25 cellular contexts compared by ENCODE assay signal in genomic region chr9:127137640-127138360, GRCh38. TPM values are rescaled to one million over a fixed set of nuclear protein-coding genes. Genes with fewer than 3 reads are reported as not detected.
"Had no signal": no experiment of that assay in that cellular context is flagged by ENCODE, and none has a peak within 500 bp of the region (broad histone marks: within the 10 kb centered on the region; RNA-seq: fewer than 3 reads in every experiment).

No MANE protein-coding gene starts in this region.

- H3K36me3 ChIP-seq: ascending aorta, heart left ventricle, suprapubic skin, tibial nerve had no signal

- DNase-seq: activated CD4-positive, alpha-beta T cell treated with anti-CD3 and anti-CD28 coated beads, Interleukin-2, amount 10 ng/mL, durations not matched to agents 24 days and 14 days; activated CD8-positive, alpha-beta T cell treated with anti-CD3 and anti-CD28 coated beads for 36 hours; activated gamma-delta T cell treated with Interleukin-2 at 50 U/mL for 16 hours; activated T-cell treated with anti-CD3 and anti-CD28 coated beads, Interleukin-2, amount 50 U/mL, for 72 hours; central memory CD4-positive, alpha-beta T cell; cortex of kidney; left cardiac atrium; naive B cell; occipital lobe; SK-N-SH; stimulated activated CD4-positive, alpha-beta T cell treated with anti-CD3 and anti-CD28 coated beads, Interleukin-4, amount 100 ng/mL, for 4 hours; stimulated activated naive CD8-positive, alpha-beta T cell treated with anti-CD3 and anti-CD28 coated beads, Interleukin-15, Interleukin-2, amounts not matched to agents 100 U/mL and 50 U/mL, for 24 hours had no signal

- H3K36me3 Mint-ChIP-seq: activated naive CD4-positive, alpha-beta T cell treated with anti-CD3 and anti-CD28 coated beads, Interleukin-2, amount 50 U/mL, for 24 hours had no signal

- H3K9me3 ChIP-seq: ascending aorta, heart left ventricle, mucosa of descending colon, SK-N-SH, suprapubic skin, tibial nerve had no signal

- H3K4me2 ChIP-seq: SK-N-SH had no signal

- H3K4me3 Mint-ChIP-seq: activated CD4-positive, alpha-beta T cell treated with anti-CD3 and anti-CD28 coated beads, Interleukin-2, amount 10 ng/mL, durations not matched to agents 24 days and 14 days; activated CD8-positive, alpha-beta T cell treated with anti-CD3 and anti-CD28 coated beads for 36 hours; activated naive CD4-positive, alpha-beta T cell treated with anti-CD3 and anti-CD28 coated beads, Interleukin-2, amount 50 U/mL, for 24 hours; activated T-cell treated with anti-CD3 and anti-CD28 coated beads, Interleukin-2, amount 50 U/mL, for 72 hours; memory B cell; naive B cell had no signal

- H3K27me3 Mint-ChIP-seq: activated CD8-positive, alpha-beta T cell treated with anti-CD3 and anti-CD28 coated beads for 36 hours; activated naive CD4-positive, alpha-beta T cell treated with anti-CD3 and anti-CD28 coated beads, Interleukin-2, amount 50 U/mL, for 24 hours; memory B cell; naive B cell had no signal

- FAIRE-seq: islet of Langerhans had no signal

- H3K27me3 ChIP-seq: ascending aorta, heart left ventricle, suprapubic skin, tibial nerve had no signal

- H3K27ac Mint-ChIP-seq: activated CD4-positive, alpha-beta T cell treated with anti-CD3 and anti-CD28 coated beads, Interleukin-2, amount 10 ng/mL, durations not matched to agents 24 days and 14 days; activated CD8-positive, alpha-beta T cell treated with anti-CD3 and anti-CD28 coated beads for 36 hours; activated naive CD4-positive, alpha-beta T cell treated with anti-CD3 and anti-CD28 coated beads, Interleukin-2, amount 50 U/mL, for 24 hours; activated T-cell treated with anti-CD3 and anti-CD28 coated beads, Interleukin-2, amount 50 U/mL, for 72 hours; memory B cell; naive B cell; progenitor cell of endocrine pancreas had no signal

- H3K27ac ChIP-seq: ascending aorta, epithelial cell of prostate, heart left ventricle, suprapubic skin, tibial nerve had no signal

- H3K4me3 ChIP-seq: ascending aorta, heart left ventricle, mucosa of descending colon, suprapubic skin, tibial nerve had no signal

- H3K9me3 Mint-ChIP-seq: activated CD4-positive, alpha-beta T cell treated with anti-CD3 and anti-CD28 coated beads, Interleukin-2, amount 10 ng/mL, durations not matched to agents 24 days and 14 days; activated CD8-positive, alpha-beta T cell treated with anti-CD3 and anti-CD28 coated beads for 36 hours; activated naive CD4-positive, alpha-beta T cell treated with anti-CD3 and anti-CD28 coated beads, Interleukin-2, amount 50 U/mL, for 24 hours; activated T-cell treated with anti-CD3 and anti-CD28 coated beads, Interleukin-2, amount 50 U/mL, for 72 hours; memory B cell; naive B cell had no signal

- H3K9ac ChIP-seq: SK-N-SH had no signal

- H3K4me1 Mint-ChIP-seq: activated CD4-positive, alpha-beta T cell treated with anti-CD3 and anti-CD28 coated beads, Interleukin-2, amount 10 ng/mL, durations not matched to agents 24 days and 14 days; activated naive CD4-positive, alpha-beta T cell treated with anti-CD3 and anti-CD28 coated beads, Interleukin-2, amount 50 U/mL, for 24 hours had no signal

- ATAC-seq: activated CD4-positive, CD25-positive, alpha-beta regulatory T cell treated with anti-CD3 and anti-CD28 coated beads, Interleukin-2, amount 50 U/mL, for 24 hours; activated CD8-positive, alpha-beta T cell treated with anti-CD3 and anti-CD28 coated beads for 36 hours; activated T-cell treated with anti-CD3 and anti-CD28 coated beads, Interleukin-2, amount 50 U/mL, for 72 hours; heart left ventricle; left cardiac atrium; mucosa of descending colon; stimulated activated naive CD8-positive, alpha-beta T cell treated with anti-CD3 and anti-CD28 coated beads, Interleukin-15, Interleukin-2, amounts not matched to agents 100 U/mL and 50 U/mL, for 24 hours had no signal

RNA-seq across cellular contexts. Expression of gene ANGPTL2, which starts 15.4 kb away (rescaled TPM):
- total RNA-seq: activated CD4-positive, alpha-beta T cell treated with anti-CD3 and anti-CD28 coated beads, Interleukin-2, amount 10 ng/mL, durations not matched to agents 24 days and 14 days; activated CD8-positive, alpha-beta T cell treated with anti-CD3 and anti-CD28 coated beads for 36 hours; activated T-cell treated with anti-CD3 and anti-CD28 coated beads, Interleukin-2, amount 50 U/mL, for 72 hours; T-helper 2 cell treated with Interferon-gamma antibody and Interleukin-4, amounts not matched to agents 100 ng/mL and 5 ng/mL, for 36 hours had no signal
- polyA plus RNA-seq: neural cell had no signal
